In genomic region chr19:31347828-31348314, GRCh38 we compare ENCODE assay signal across 8 cellular contexts. TPM values are rescaled to one million over a fixed set of nuclear protein-coding genes. Genes with fewer than 3 reads are reported as not detected.
DNase-seq lines count a peak whose midpoint lies in the region; ATAC-seq and TF ChIP-seq lines count a peak whose summit lies in the region.

No MANE protein-coding gene starts in this region.

- H3K4me3 ChIP-seq in astrocyte of the cerebellum (ENCODE audit: low read depth, low read length) (peak overlapping the region; percentile 77), tibial artery (peak overlapping the region; percentile 73 to 97)

- peaks cover 15% of the 10 kb centered on the region for H3K4me1 Mint-ChIP-seq in activated naive CD4-positive, alpha-beta T cell treated with anti-CD3 and anti-CD28 coated beads for 36 hours (ENCODE audit: low read depth)
- peaks cover 3% of the 10 kb centered on the region for H3K4me1 Mint-ChIP-seq in memory B cell

- TF ChIP-seq CTCF in astrocyte of the cerebellum (IDR thresholded peaks at IDR 0.05; ENCODE audit: low read depth, low read length, missing control alignments) (no peak), tibial artery (IDR thresholded peaks at IDR 0.05) (no peak)

- CTCF ChIA-PET in activated naive CD4-positive, alpha-beta T cell treated with anti-CD3 and anti-CD28 coated beads for 36 hours (lab: Charles Lee): no interaction called here

- no peaks in the 10 kb centered on the region for H3K9me3 Mint-ChIP-seq in activated naive CD4-positive, alpha-beta T cell treated with anti-CD3 and anti-CD28 coated beads for 36 hours
- H3K9me3 Mint-ChIP-seq in memory B cell: peaks cover 2% of the 10 kb centered on the region

- intact Hi-C loops in activated naive CD4-positive, alpha-beta T cell treated with anti-CD3 and anti-CD28 coated beads for 36 hours (cut with micrococcal nuclease): loop anchor here (1.0 to 2.0 kb wide), 2 partner anchors 8 to 133 kb away; no protein-coding TSS in a partner anchor
- intact Hi-C loops in tibial artery (cut with DNase I; ENCODE audit: low total_unique reads): no loop called here

- DNase-seq in activated naive CD4-positive, alpha-beta T cell treated with anti-CD3 and anti-CD28 coated beads for 36 hours: no peak
- no peak for DNase-seq in activated naive CD4-positive, alpha-beta T cell (lab: John Stamatoyannopoulos, UW)
- DNase-seq in astrocyte of the cerebellum (ENCODE audit: low read depth): no peak
- DNase-seq in memory B cell (ENCODE audit: low spot score in 2 of 2): no peak
- no peak for DNase-seq in tibial artery
- DNase-seq in SHP77 treated with DMSO at 0.1 percent for 48 hours (lab: John Stamatoyannopoulos, UW): no peak
- DNase-seq in cerebellar cortex (ENCODE audit: low spot score): no peak

- no peaks in the 10 kb centered on the region for H3K36me3 ChIP-seq in tibial artery

- H3K9me3 ChIP-seq in tibial artery: no peaks in the 10 kb centered on the region

- no peak overlapping the region for H3K27ac Mint-ChIP-seq in activated naive CD4-positive, alpha-beta T cell treated with anti-CD3 and anti-CD28 coated beads for 36 hours
- H3K27ac Mint-ChIP-seq in memory B cell: no peak overlapping the region

- no peak for ATAC-seq in memory B cell (ENCODE audit: low read depth)
- ATAC-seq in GM18858 (IDR thresholded peaks at IDR 0.05; ENCODE audit: unreplicated experiment): no peak

- H3K27me3 Mint-ChIP-seq in activated naive CD4-positive, alpha-beta T cell treated with anti-CD3 and anti-CD28 coated beads for 36 hours (ENCODE audit: low read depth): peaks cover 36% of the 10 kb centered on the region
- H3K27me3 Mint-ChIP-seq in memory B cell: peaks cover 18% of the 10 kb centered on the region

- peaks cover 2% of the 10 kb centered on the region for H3K36me3 Mint-ChIP-seq in activated naive CD4-positive, alpha-beta T cell treated with anti-CD3 and anti-CD28 coated beads for 36 hours (ENCODE audit: low read depth)
- H3K36me3 Mint-ChIP-seq in memory B cell: peaks cover 2% of the 10 kb centered on the region

- no peaks in the 10 kb centered on the region for H3K27me3 ChIP-seq in tibial artery

- in situ Hi-C loops in astrocyte of the cerebellum (cut with HindIII; ENCODE audit: low sequenced_read_pairs): no loop called here

- H3K4me1 ChIP-seq in tibial artery: peaks cover 0 to 28% (median 17%) of the 10 kb centered on the region in 4 donors

- H3K4me3 Mint-ChIP-seq in activated naive CD4-positive, alpha-beta T cell treated with anti-CD3 and anti-CD28 coated beads for 36 hours: peak overlapping the region; percentile 76
- peak overlapping the region; percentile 70 for H3K4me3 Mint-ChIP-seq in memory B cell

- H3K27ac ChIP-seq in tibial artery: peak overlapping the region in 1 of 2 donors; percentile 89

RNA-seq across cellular contexts. Expression of gene TSHZ3, which starts 1.4 kb away (rescaled TPM):
- 1 to 10 TPM; 1.6 to 2.0 TPM for total RNA-seq in activated naive CD4-positive, alpha-beta T cell treated with anti-CD3 and anti-CD28 coated beads for 36 hours
